1 cellular context compared by ENCODE assay signal in the genomic region with DNA sequence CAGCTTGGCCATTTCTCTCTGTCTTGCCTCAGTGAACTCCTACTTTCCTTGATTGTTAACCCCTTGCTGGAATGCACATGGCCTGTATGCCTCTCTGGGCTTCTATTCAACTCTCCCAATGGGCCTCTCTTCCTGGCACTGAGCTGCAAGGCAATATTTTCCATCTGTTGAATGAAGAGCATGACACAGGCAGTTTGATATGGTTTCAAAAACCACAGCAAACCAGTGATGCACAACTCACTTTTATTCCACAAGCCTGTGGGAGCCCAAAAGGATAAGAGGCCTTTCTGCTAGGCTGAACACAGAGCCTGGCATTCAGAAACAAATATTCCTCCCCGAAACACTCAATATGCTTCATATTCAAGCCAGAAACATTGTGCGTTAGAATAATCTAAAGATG.
TF ChIP-seq lines count a peak whose summit lies in the region.

No MANE protein-coding gene starts in this region.

TF ChIP-seq in GM23338, 12 proteins besides CTCF, POLR2A, EP300 and RAD21 (continued from another document):
- TF ChIP-seq, protein P1, sequence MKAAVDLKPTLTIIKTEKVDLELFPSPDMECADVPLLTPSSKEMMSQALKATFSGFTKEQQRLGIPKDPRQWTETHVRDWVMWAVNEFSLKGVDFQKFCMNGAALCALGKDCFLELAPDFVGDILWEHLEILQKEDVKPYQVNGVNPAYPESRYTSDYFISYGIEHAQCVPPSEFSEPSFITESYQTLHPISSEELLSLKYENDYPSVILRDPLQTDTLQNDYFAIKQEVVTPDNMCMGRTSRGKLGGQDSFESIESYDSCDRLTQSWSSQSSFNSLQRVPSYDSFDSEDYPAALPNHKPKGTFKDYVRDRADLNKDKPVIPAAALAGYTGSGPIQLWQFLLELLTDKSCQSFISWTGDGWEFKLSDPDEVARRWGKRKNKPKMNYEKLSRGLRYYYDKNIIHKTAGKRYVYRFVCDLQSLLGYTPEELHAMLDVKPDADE (IDR thresholded peaks at IDR 0.05) = no peak
- TF ChIP-seq, protein P2, sequence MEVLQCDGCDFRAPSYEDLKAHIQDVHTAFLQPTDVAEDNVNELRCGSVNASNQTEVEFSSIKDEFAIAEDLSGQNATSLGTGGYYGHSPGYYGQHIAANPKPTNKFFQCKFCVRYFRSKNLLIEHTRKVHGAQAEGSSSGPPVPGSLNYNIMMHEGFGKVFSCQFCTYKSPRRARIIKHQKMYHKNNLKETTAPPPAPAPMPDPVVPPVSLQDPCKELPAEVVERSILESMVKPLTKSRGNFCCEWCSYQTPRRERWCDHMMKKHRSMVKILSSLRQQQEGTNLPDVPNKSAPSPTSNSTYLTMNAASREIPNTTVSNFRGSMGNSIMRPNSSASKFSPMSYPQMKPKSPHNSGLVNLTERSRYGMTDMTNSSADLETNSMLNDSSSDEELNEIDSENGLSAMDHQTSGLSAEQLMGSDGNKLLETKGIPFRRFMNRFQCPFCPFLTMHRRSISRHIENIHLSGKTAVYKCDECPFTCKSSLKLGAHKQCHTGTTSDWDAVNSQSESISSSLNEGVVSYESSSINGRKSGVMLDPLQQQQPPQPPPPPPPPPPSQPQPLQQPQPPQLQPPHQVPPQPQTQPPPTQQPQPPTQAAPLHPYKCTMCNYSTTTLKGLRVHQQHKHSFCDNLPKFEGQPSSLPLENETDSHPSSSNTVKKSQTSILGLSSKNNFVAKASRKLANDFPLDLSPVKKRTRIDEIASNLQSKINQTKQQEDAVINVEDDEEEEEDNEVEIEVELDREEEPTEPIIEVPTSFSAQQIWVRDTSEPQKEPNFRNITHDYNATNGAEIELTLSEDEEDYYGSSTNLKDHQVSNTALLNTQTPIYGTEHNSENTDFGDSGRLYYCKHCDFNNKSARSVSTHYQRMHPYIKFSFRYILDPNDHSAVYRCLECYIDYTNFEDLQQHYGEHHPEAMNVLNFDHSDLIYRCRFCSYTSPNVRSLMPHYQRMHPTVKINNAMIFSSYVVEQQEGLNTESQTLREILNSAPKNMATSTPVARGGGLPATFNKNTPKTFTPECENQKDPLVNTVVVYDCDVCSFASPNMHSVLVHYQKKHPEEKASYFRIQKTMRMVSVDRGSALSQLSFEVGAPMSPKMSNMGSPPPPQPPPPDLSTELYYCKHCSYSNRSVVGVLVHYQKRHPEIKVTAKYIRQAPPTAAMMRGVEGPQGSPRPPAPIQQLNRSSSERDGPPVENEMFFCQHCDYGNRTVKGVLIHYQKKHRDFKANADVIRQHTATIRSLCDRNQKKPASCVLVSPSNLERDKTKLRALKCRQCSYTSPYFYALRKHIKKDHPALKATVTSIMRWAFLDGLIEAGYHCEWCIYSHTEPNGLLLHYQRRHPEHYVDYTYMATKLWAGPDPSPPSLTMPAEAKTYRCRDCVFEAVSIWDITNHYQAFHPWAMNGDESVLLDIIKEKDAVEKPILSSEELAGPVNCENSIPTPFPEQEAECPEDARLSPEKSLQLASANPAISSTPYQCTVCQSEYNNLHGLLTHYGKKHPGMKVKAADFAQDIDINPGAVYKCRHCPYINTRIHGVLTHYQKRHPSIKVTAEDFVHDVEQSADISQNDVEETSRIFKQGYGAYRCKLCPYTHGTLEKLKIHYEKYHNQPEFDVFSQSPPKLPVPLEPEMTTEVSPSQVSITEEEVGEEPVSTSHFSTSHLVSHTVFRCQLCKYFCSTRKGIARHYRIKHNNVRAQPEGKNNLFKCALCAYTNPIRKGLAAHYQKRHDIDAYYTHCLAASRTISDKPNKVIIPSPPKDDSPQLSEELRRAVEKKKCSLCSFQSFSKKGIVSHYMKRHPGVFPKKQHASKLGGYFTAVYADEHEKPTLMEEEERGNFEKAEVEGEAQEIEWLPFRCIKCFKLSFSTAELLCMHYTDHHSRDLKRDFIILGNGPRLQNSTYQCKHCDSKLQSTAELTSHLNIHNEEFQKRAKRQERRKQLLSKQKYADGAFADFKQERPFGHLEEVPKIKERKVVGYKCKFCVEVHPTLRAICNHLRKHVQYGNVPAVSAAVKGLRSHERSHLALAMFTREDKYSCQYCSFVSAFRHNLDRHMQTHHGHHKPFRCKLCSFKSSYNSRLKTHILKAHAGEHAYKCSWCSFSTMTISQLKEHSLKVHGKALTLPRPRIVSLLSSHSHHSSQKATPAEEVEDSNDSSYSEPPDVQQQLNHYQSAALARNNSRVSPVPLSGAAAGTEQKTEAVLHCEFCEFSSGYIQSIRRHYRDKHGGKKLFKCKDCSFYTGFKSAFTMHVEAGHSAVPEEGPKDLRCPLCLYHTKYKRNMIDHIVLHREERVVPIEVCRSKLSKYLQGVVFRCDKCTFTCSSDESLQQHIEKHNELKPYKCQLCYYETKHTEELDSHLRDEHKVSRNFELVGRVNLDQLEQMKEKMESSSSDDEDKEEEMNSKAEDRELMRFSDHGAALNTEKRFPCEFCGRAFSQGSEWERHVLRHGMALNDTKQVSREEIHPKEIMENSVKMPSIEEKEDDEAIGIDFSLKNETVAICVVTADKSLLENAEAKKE (CRISPR knock-in tag; IDR thresholded peaks at IDR 0.05) = no peak
- TF ChIP-seq CREB1 (CRISPR knock-in tag; IDR thresholded peaks at IDR 0.05; ENCODE audit: low read depth) (no peak), ZNF114 (CRISPR knock-in tag; IDR thresholded peaks at IDR 0.05) (no peak), EZH2phosphoT487 (IDR thresholded peaks at IDR 0.05; ENCODE audit: unreplicated experiment) (no peak)
